ENCODE assay signal across 8 cellular contexts in the genomic region with DNA sequence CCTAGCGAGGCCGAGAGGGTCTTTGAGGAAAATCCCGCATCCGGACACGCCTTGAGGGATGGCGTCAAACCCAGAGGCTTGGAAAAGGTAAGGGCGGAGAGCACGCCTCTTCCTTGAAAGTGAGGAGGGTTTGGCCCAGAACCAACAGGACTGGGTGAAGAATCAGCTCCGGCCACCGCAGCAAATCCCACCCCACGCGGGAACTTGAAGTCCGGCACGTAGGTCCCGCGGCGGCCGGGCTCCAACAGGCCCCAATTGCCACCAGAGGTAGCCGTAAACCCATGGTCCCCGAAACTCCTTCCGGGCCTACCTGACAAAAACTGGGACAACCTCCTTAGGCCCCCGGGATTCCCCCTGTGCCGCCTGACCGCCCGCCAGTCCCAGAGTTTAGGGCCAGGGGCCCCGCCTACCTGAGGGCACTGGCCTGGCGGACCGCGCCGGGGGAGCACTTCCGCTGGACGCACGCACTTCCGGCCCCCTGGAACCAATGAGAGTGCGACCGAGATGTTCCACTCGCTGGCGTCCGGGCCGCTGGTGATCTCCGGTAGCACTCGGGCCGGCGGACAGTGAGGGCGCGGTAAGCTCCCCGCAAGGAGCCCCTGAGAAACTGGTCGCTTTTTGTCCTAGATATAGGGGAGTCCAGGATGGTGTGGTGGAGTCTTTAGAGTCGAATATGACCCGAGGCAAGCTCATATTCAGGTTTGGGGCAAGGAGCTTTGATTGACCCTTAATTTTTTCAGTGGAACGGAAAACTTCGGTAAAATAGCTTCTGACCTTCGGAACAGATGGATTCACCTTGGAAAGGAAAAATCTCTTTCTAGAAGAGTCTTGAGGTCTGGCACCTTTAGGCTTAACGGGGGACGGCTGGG. TPM values are rescaled to one million over a fixed set of nuclear protein-coding genes. Genes with fewer than 3 reads are reported as not detected.
DNase-seq lines count a peak whose midpoint lies in the region; ATAC-seq and TF ChIP-seq lines count a peak whose summit lies in the region.

A gene (minus strand): TSS at position 453 of the 869 bp plus-strand sequence. CDS start 6,772 bp downstream, outside the sequence.
A gene (plus strand): TSS at position 537 of the 869 bp plus-strand sequence. CDS start 28,599 bp downstream, outside the sequence.

- ATAC-seq in GM18505 (IDR thresholded peaks at IDR 0.05; ENCODE audit: unreplicated experiment) = peak; percentile 90
- ATAC-seq in HG02943 (IDR thresholded peaks at IDR 0.05; ENCODE audit: low read depth, unreplicated experiment) = peak; percentile 82
- ATAC-seq in aorta (ENCODE audit: low FRiP score) = peak; percentile 99

- DNase-seq in NCI-H1930 (lab: John Stamatoyannopoulos, UW) (peak; percentile 73 to 90), T-helper 9 cell (peak; percentile 76), astrocyte of the cerebellum (ENCODE audit: low read depth) (peak; percentile 87), hippocampal formation (lab: John Stamatoyannopoulos, UW) (peak; percentile 83 to 93), renal cortical epithelial cell (ENCODE audit: low read depth) (peak; percentile 84), aorta (peak; percentile 95 to 97)

- intact Hi-C loops in aorta (cut with DNase I) = loop anchor here (1.0 to 10.0 kb wide), 7 partner anchors 66 to 482 kb away; a partner anchor contains a TSS

- no peaks in the 10 kb centered on the region for H3K27me3 ChIP-seq in aorta (ENCODE audit: control insufficient read depth in 1 of 2, insufficient read depth in 2 of 2, low read length in 1 of 2)

- H3K9me3 ChIP-seq in aorta (ENCODE audit: control insufficient read depth, low read length) = no peaks in the 10 kb centered on the region

- H3K4me1 ChIP-seq in aorta (ENCODE audit: control insufficient read depth in 1 of 2, insufficient read depth in 2 of 2, low read length in 2 of 2) = no peaks in the 10 kb centered on the region

- TF ChIP-seq POLR2A in GM18505 (IDR thresholded peaks at IDR 0.05; ENCODE audit: borderline replicate concordance, extremely low read depth, insufficient read depth, insufficient read length) = peak; percentile 97

- 0% methylated on average over 55 of the region's 55 CpGs for WGBS in aorta, 2 donors

- H3K4me3 ChIP-seq in astrocyte of the cerebellum (ENCODE audit: low read depth, low read length) (peak within 1 kb of the TSS; percentile 67), aorta (ENCODE audit: low read length in 2 of 2) (peak within 1 kb of the TSS; percentile 75 to 83)

- no peaks in the 10 kb centered on the region for H3K36me3 ChIP-seq in aorta (ENCODE audit: control insufficient read depth in 1 of 2, insufficient read depth in 2 of 2, low read length in 1 of 2)

- TF ChIP-seq CTCF in astrocyte of the cerebellum (IDR thresholded peaks at IDR 0.05; ENCODE audit: low read depth, low read length, missing control alignments) = no peak

- in situ Hi-C loops in astrocyte of the cerebellum (cut with HindIII; ENCODE audit: low sequenced_read_pairs) = no loop called here

- H3K27ac ChIP-seq in aorta (ENCODE audit: low read depth in 1 of 2, low read length in 2 of 2) = peak within 1 kb of the TSS; percentile 32 to 71

RNA-seq across cellular contexts. Expression of the first gene that starts in this region (rescaled TPM):
- total RNA-seq in renal cortical epithelial cell = 20.7 and 41.0 TPM in 2 replicates
- 10 to 100 TPM; 25.8 to 30.7 TPM for total RNA-seq in aorta
- polyA plus RNA-seq in aorta = 10 to 100 TPM; 14.7 to 23.4 TPM

RNA-seq across cellular contexts. Expression of the second gene that starts in this region (rescaled TPM):
- 13.2 and 31.7 TPM in 2 replicates for total RNA-seq in renal cortical epithelial cell
- 10 to 100 TPM in 1 of 2 donors, 1 to 10 TPM in 1; 5.7 to 11.2 TPM for total RNA-seq in aorta
- polyA plus RNA-seq in aorta = 1 to 10 TPM; 3.3 to 4.5 TPM

Comparison
In these comparisons a context has a peak if more than half of its experiments do, and no peak if none do; other contexts are left out.
1. Peak in every context shown above with its lines: DNase-seq, ATAC-seq, H3K4me3 ChIP-seq and H3K27ac ChIP-seq.